8 cellular contexts compared by ENCODE assay signal in genomic region chr2:85420743-85421705, GRCh38. TPM values are rescaled to one million over a fixed set of nuclear protein-coding genes. Genes with fewer than 3 reads are reported as not detected.
DNase-seq lines count a peak whose midpoint lies in the region; ATAC-seq and TF ChIP-seq lines count a peak whose summit lies in the region.

No MANE protein-coding gene starts in this region.

- H3K27me3 ChIP-seq in Panc1 (ENCODE audit: control insufficient read depth, insufficient read depth, low read length) = no peaks in the 10 kb centered on the region
- H3K27me3 ChIP-seq in fibroblast of lung (ENCODE audit: control insufficient read depth, insufficient read depth, low read length) = no peaks in the 10 kb centered on the region

- H3K9me3 ChIP-seq in Panc1 (ENCODE audit: control insufficient read depth, insufficient read depth, low read depth, low read length) = no peaks in the 10 kb centered on the region
- no peaks in the 10 kb centered on the region for H3K9me3 ChIP-seq in fibroblast of lung (ENCODE audit: control insufficient read depth, insufficient read depth, low read depth, low read length)

- intact Hi-C loops in Panc1 (cut with micrococcal nuclease; ENCODE audit: unreplicated experiment) = loop anchor here (1.0 to 10.0 kb wide), 4 partner anchors 74 to 131 kb away; partner anchors contain the start of gene MAT2A
- intact Hi-C loops in activated T-helper 1 cell treated with anti-CD3 and anti-CD28 coated beads, Interleukin-12 subunit alpha, Interleukin-12 subunit beta, Interleukin-2, Interleukin-4 antibody, amounts not matched to agents 30 ng/mL and 10 ng/mL and 1 ng/mL, durations not matched to agents 14 hours and 24 hours and 36 hours (cut with micrococcal nuclease) = loop anchor here (1.0 kb wide), 5 partner anchors 16 to 174 kb away; partner anchors contain the start of genes MAT2A and RNF181

- H3K36me3 ChIP-seq in Panc1 (ENCODE audit: control insufficient read depth, insufficient read depth, low read length) (no peaks in the 10 kb centered on the region), fibroblast of lung (ENCODE audit: control insufficient read depth, insufficient read depth, low read length) (no peaks in the 10 kb centered on the region)

- H3K4me2 ChIP-seq in fibroblast of lung (ENCODE audit: extremely low read depth, insufficient read depth, low read length) = peak overlapping the region; percentile 69

- no TSS peak for BruUV-seq in Panc1 (replicated peaks; lab: Mats Ljungman, UMichigan)

- no peaks in the 10 kb centered on the region for H3K9me3 Mint-ChIP-seq in activated T-helper 1 cell treated with anti-CD3 and anti-CD28 coated beads, Interleukin-12 subunit alpha, Interleukin-12 subunit beta, Interleukin-2, Interleukin-4 antibody, amounts not matched to agents 30 ng/mL and 10 ng/mL and 1 ng/mL, durations not matched to agents 14 hours and 24 hours and 36 hours
- no peaks in the 10 kb centered on the region for H3K9me3 Mint-ChIP-seq in nephron
- no peaks in the 10 kb centered on the region for H3K9me3 Mint-ChIP-seq in stimulated activated naive CD8-positive, alpha-beta T cell treated with anti-CD3 and anti-CD28 coated beads, Interleukin-15, amount 100 ng/mL, for 72 hours

- H3K4me3 ChIP-seq in Jurkat, Clone E6-1 (ENCODE audit: low read length) = peak overlapping the region; percentile 36
- H3K4me3 ChIP-seq in Panc1 (ENCODE audit: low read depth in 2 of 2, low read length in 2 of 2) = peak overlapping the region in 1 of 2 experiments; percentile 26; a peak in 2 of 4 replicates
- H3K4me3 ChIP-seq in fibroblast of lung (replicated peaks in 1 of 4; ENCODE audit: control extremely low read depth in 1 of 4, insufficient read depth in 1 of 4, low read depth in 3 of 4, low read length in 4 of 4) = no peak overlapping the region

- no peaks in the 10 kb centered on the region for H3K79me2 ChIP-seq in fibroblast of lung (ENCODE audit: control insufficient read depth, insufficient read depth, low read length)

- H3K27ac ChIP-seq in Panc1 (ENCODE audit: low read length) (peak overlapping the region; percentile 99), fibroblast of lung (ENCODE audit: insufficient read depth, low read length) (peak overlapping the region; percentile 72)

- ATAC-seq in GM21528 (IDR thresholded peaks at IDR 0.05; ENCODE audit: low FRiP score, unreplicated experiment) = peak; percentile 61
- ATAC-seq in Panc1 = peak; percentile 77
- peak; percentile 78 for ATAC-seq in stimulated activated naive CD8-positive, alpha-beta T cell treated with anti-CD3 and anti-CD28 coated beads, Interleukin-15, amount 100 ng/mL, for 72 hours

- CTCF ChIA-PET in Panc1 (lab: Charles Lee) = interaction anchor here (0.6 to 2.0 kb wide), 8 partner anchors 83 to 321 kb away, joined by 3 to 11 read pairs (median 4); partner anchors contain the start of genes GGCX and MAT2A

- H3K4me1 ChIP-seq in Panc1 (ENCODE audit: control insufficient read depth, insufficient read depth, low read length) = peaks cover 41% of the 10 kb centered on the region
- peaks cover 9% of the 10 kb centered on the region for H3K4me1 ChIP-seq in fibroblast of lung (ENCODE audit: control insufficient read depth, extremely low read depth, insufficient read depth, low read length)

- H3K27ac Mint-ChIP-seq in activated T-helper 1 cell treated with anti-CD3 and anti-CD28 coated beads, Interleukin-12 subunit alpha, Interleukin-12 subunit beta, Interleukin-2, Interleukin-4 antibody, amounts not matched to agents 30 ng/mL and 10 ng/mL and 1 ng/mL, durations not matched to agents 14 hours and 24 hours and 36 hours = peak overlapping the region; percentile 84
- peak overlapping the region; percentile 94 to 98 (median 97) for H3K27ac Mint-ChIP-seq in nephron
- H3K27ac Mint-ChIP-seq in stimulated activated naive CD8-positive, alpha-beta T cell treated with anti-CD3 and anti-CD28 coated beads, Interleukin-15, amount 100 ng/mL, for 72 hours = peak overlapping the region; percentile 76 to 94

- no peaks in the 10 kb centered on the region for H3K27me3 Mint-ChIP-seq in activated T-helper 1 cell treated with anti-CD3 and anti-CD28 coated beads, Interleukin-12 subunit alpha, Interleukin-12 subunit beta, Interleukin-2, Interleukin-4 antibody, amounts not matched to agents 30 ng/mL and 10 ng/mL and 1 ng/mL, durations not matched to agents 14 hours and 24 hours and 36 hours (ENCODE audit: insufficient read depth)
- no peaks in the 10 kb centered on the region for H3K27me3 Mint-ChIP-seq in nephron (ENCODE audit: low read depth)
- no peaks in the 10 kb centered on the region for H3K27me3 Mint-ChIP-seq in stimulated activated naive CD8-positive, alpha-beta T cell treated with anti-CD3 and anti-CD28 coated beads, Interleukin-15, amount 100 ng/mL, for 72 hours

- DNase-seq in DMS 273 treated with DMSO at 0.1 percent for 48 hours (lab: John Stamatoyannopoulos, UW) = peak; percentile 79
- peak; percentile 72 for DNase-seq in Jurkat, Clone E6-1 (ENCODE audit: low read depth, low spot score)
- peak; percentile 83 for DNase-seq in Panc1 (ENCODE audit: low read depth, low spot score)
- peak; percentile 86 for DNase-seq in activated T-helper 1 cell treated with anti-CD3 and anti-CD28 coated beads, Interleukin-12 subunit alpha, Interleukin-12 subunit beta, Interleukin-2, Interleukin-4 antibody, amounts not matched to agents 30 ng/mL and 10 ng/mL and 1 ng/mL, durations not matched to agents 14 hours and 24 hours and 36 hours (ENCODE audit: low spot score)
- peak; percentile 74 to 85 for DNase-seq in fibroblast of lung (ENCODE audit: low read depth in 2 of 2)
- DNase-seq in stimulated activated naive CD8-positive, alpha-beta T cell treated with anti-CD3 and anti-CD28 coated beads, Interleukin-15, amount 100 ng/mL, for 72 hours = peak; percentile 92 to 93

- H2AFZ ChIP-seq in fibroblast of lung (ENCODE audit: low read length) = peak overlapping the region; percentile 77

- H3K36me3 Mint-ChIP-seq in activated T-helper 1 cell treated with anti-CD3 and anti-CD28 coated beads, Interleukin-12 subunit alpha, Interleukin-12 subunit beta, Interleukin-2, Interleukin-4 antibody, amounts not matched to agents 30 ng/mL and 10 ng/mL and 1 ng/mL, durations not matched to agents 14 hours and 24 hours and 36 hours (ENCODE audit: low read depth) = no peaks in the 10 kb centered on the region
- no peaks in the 10 kb centered on the region for H3K36me3 Mint-ChIP-seq in nephron (ENCODE audit: low read depth)

- no peaks in the 10 kb centered on the region for H4K20me1 ChIP-seq in fibroblast of lung (ENCODE audit: control insufficient read depth, extremely low read depth, insufficient read depth, low read length)

- H3K4me1 Mint-ChIP-seq in activated T-helper 1 cell treated with anti-CD3 and anti-CD28 coated beads, Interleukin-12 subunit alpha, Interleukin-12 subunit beta, Interleukin-2, Interleukin-4 antibody, amounts not matched to agents 30 ng/mL and 10 ng/mL and 1 ng/mL, durations not matched to agents 14 hours and 24 hours and 36 hours (ENCODE audit: low read depth) = peaks cover 31% of the 10 kb centered on the region
- peaks cover 37% of the 10 kb centered on the region for H3K4me1 Mint-ChIP-seq in nephron
- peaks cover 29% of the 10 kb centered on the region for H3K4me1 Mint-ChIP-seq in stimulated activated naive CD8-positive, alpha-beta T cell treated with anti-CD3 and anti-CD28 coated beads, Interleukin-15, amount 100 ng/mL, for 72 hours

- POLR2A ChIA-PET in Panc1 (lab: Charles Lee) = interaction anchor here (0.5 to 2.4 kb wide), 11 partner anchors 17 to 131 kb away, joined by 3 to 10 read pairs (median 4); partner anchors contain the start of gene MAT2A

- H3K4me3 Mint-ChIP-seq in activated T-helper 1 cell treated with anti-CD3 and anti-CD28 coated beads, Interleukin-12 subunit alpha, Interleukin-12 subunit beta, Interleukin-2, Interleukin-4 antibody, amounts not matched to agents 30 ng/mL and 10 ng/mL and 1 ng/mL, durations not matched to agents 14 hours and 24 hours and 36 hours = peak overlapping the region; percentile 80
- peak overlapping the region; percentile 77 to 96 (median 95) for H3K4me3 Mint-ChIP-seq in nephron
- H3K4me3 Mint-ChIP-seq in stimulated activated naive CD8-positive, alpha-beta T cell treated with anti-CD3 and anti-CD28 coated beads, Interleukin-15, amount 100 ng/mL, for 72 hours = peak overlapping the region; percentile 70 to 72

- H3K9ac ChIP-seq in fibroblast of lung (ENCODE audit: insufficient read depth, low read length) = no peak overlapping the region

- in situ Hi-C loops in Panc1 (cut with HindIII; ENCODE audit: low pct_unique_long_range_greater_than_20kb, low sequenced_read_pairs) = loop anchor here (25.0 kb wide), 1 partner anchor 116 kb away; the partner anchor contains the start of gene MAT2A

- TF ChIP-seq CTCF in Panc1 (IDR thresholded peaks at IDR 0.05) (peak; percentile 98), fibroblast of lung (conservative IDR thresholded peaks at IDR 0.05 in 1 of 2, IDR thresholded peaks at IDR 0.05 in 1 of 2; ENCODE audit: low read depth in 1 of 2, low read length in 2 of 2) (peak; percentile 96 to 97), nephron (IDR thresholded peaks at IDR 0.05; ENCODE audit: unreplicated experiment in 3 of 3) (peak; percentile 99 to 100 (median 99))

RNA-seq across cellular contexts. Expression of gene SH2D6, which starts 2.5 kb away (rescaled TPM):
- polyA plus RNA-seq in Jurkat, Clone E6-1 (2012; ENCODE audit: insufficient read depth, insufficient read length) = 1.4 TPM
- total RNA-seq in Panc1 (2021; ENCODE audit: unreplicated experiment) = 3.3 TPM
- polyA plus RNA-seq in Panc1 (2012; ENCODE audit: insufficient read length) = 3.3 TPM
- 0.34 and 0.70 TPM in 2 replicates for total RNA-seq in activated T-helper 1 cell treated with anti-CD3 and anti-CD28 coated beads, Interleukin-12 subunit alpha, Interleukin-12 subunit beta, Interleukin-2, Interleukin-4 antibody, amounts not matched to agents 30 ng/mL and 10 ng/mL and 1 ng/mL, durations not matched to agents 14 hours and 24 hours and 36 hours
- total RNA-seq in fibroblast of lung = 0.77 and 2.1 TPM in 2 replicates
- 0.16 and 0.29 TPM in 2 replicates for polyA plus RNA-seq in fibroblast of lung
- 0.30 and 0.32 TPM in 2 replicates for polyA plus RNA-seq in fibroblast of lung (2012)
- polyA minus RNA-seq in fibroblast of lung (ENCODE audit: low replicate concordance) = not detected in 2 replicates

RNA-seq across cellular contexts. Expression of gene CAPG, which starts 10.9 kb away (rescaled TPM):
- polyA plus RNA-seq in Jurkat, Clone E6-1 (2012; ENCODE audit: insufficient read depth, insufficient read length) = 469 TPM
- 202 TPM for total RNA-seq in Panc1 (2021; ENCODE audit: unreplicated experiment)
- 510 TPM for polyA plus RNA-seq in Panc1 (2012; ENCODE audit: insufficient read length)
- 35.5 and 38.2 TPM in 2 replicates for total RNA-seq in activated T-helper 1 cell treated with anti-CD3 and anti-CD28 coated beads, Interleukin-12 subunit alpha, Interleukin-12 subunit beta, Interleukin-2, Interleukin-4 antibody, amounts not matched to agents 30 ng/mL and 10 ng/mL and 1 ng/mL, durations not matched to agents 14 hours and 24 hours and 36 hours
- 105 and 193 TPM in 2 replicates for total RNA-seq in fibroblast of lung
- 43.8 and 159 TPM in 2 replicates for polyA plus RNA-seq in fibroblast of lung
- polyA plus RNA-seq in fibroblast of lung (2012) = 64.0 and 211 TPM in 2 replicates
- 38.6 and 96.8 TPM in 2 replicates for polyA minus RNA-seq in fibroblast of lung (ENCODE audit: low replicate concordance)
